1 cellular context compared by ENCODE assay signal in the genomic region with DNA sequence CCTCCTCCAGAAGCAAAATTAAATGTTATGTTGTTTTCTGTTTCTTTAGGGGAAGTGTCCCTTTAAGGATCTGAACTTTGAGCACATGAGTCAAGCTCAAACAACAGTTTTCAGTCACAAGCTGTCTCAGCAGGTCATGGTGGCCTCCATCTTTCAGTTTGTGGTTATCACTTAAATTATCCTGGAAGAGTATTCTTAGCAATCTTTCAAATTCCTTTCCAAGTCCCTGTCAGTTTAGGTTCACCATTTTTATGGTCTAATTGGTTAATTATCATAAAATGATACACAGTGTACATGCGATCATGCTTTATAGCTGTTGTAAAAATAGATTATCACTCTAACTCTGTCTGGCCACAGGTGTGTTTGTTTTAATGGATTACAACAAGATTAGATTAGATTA.
TF ChIP-seq lines count a peak whose summit lies in the region.

No MANE protein-coding gene starts in this region.

TF ChIP-seq in K562, 482 proteins besides CTCF, POLR2A, EP300 and RAD21 (continued from another document):
- TF ChIP-seq TRIM28 (IDR thresholded peaks at IDR 0.05) (no peak), RNF2 (IDR thresholded peaks at IDR 0.05) (no peak), NR2C2 (CRISPR knock-in tag; IDR thresholded peaks at IDR 0.05) (no peak), NR2C2 (tag; IDR thresholded peaks at IDR 0.05) (peak; percentile 78), ZSCAN29 (IDR thresholded peaks at IDR 0.05) (no peak), STAT5A (IDR thresholded peaks at IDR 0.05; ENCODE audit: borderline replicate concordance, low read length) (no peak), MEF2D (tag; conservative IDR thresholded peaks at IDR 0.05; ENCODE audit: low read depth) (0 out of 2 replicates have a peak, but pooled peaks have one; percentile 34), EWSR1 (IDR thresholded peaks at IDR 0.05; ENCODE audit: borderline replicate concordance, low read depth, partially characterized antibody) (no peak), ZBTB8A (IDR thresholded peaks at IDR 0.05; ENCODE audit: partially characterized antibody) (no peak), YBX1 (IDR thresholded peaks at IDR 0.05) (no peak), ZNF583 (CRISPR knock-in tag; IDR thresholded peaks at IDR 0.05) (0 out of 2 replicates have a peak, but pooled peaks have one; percentile 35), ZNF263 (CRISPR knock-in tag; IDR thresholded peaks at IDR 0.05; ENCODE audit: borderline replicate concordance) (no peak), IFI16 (CRISPR knock-in tag; IDR thresholded peaks at IDR 0.05) (no peak), ZNF347 (CRISPR knock-in tag; IDR thresholded peaks at IDR 0.05; ENCODE audit: low read depth) (no peak), FOSL1 (tag; conservative IDR thresholded peaks at IDR 0.05) (peak; percentile 64), BMI1 (IDR thresholded peaks at IDR 0.05; ENCODE audit: low read length) (no peak), FOXA3 (CRISPR knock-in tag; conservative IDR thresholded peaks at IDR 0.05 in 1 of 2, IDR thresholded peaks at IDR 0.05 in 1 of 2) (no peak), NR2C1 (IDR thresholded peaks at IDR 0.05) (no peak), NR2C1 (tag; IDR thresholded peaks at IDR 0.05) (peak; percentile 44; the same call in 1 of the 2 replicates), PURB (CRISPR knock-in tag; IDR thresholded peaks at IDR 0.05; ENCODE audit: low read depth) (no peak), NCOA2 (IDR thresholded peaks at IDR 0.05; ENCODE audit: partially characterized antibody in 2 of 2) (no peak), BACH1 (tag; IDR thresholded peaks at IDR 0.05) (0 out of 2 replicates have a peak, but pooled peaks have one; percentile 27), ESRRB (CRISPR knock-in tag; IDR thresholded peaks at IDR 0.05; ENCODE audit: borderline replicate concordance) (no peak), TAL1 (IDR thresholded peaks at IDR 0.05) (no peak), STAT5B (CRISPR knock-in tag; IDR thresholded peaks at IDR 0.05) (no peak), ZNF41 (CRISPR knock-in tag; conservative IDR thresholded peaks at IDR 0.05) (0 out of 2 replicates have a peak, but pooled peaks have one; percentile 27), NFATC3 (IDR thresholded peaks at IDR 0.05) (no peak), POLR2G (IDR thresholded peaks at IDR 0.05; ENCODE audit: low read depth, low read length) (no peak)
- TF ChIP-seq, protein P1, sequence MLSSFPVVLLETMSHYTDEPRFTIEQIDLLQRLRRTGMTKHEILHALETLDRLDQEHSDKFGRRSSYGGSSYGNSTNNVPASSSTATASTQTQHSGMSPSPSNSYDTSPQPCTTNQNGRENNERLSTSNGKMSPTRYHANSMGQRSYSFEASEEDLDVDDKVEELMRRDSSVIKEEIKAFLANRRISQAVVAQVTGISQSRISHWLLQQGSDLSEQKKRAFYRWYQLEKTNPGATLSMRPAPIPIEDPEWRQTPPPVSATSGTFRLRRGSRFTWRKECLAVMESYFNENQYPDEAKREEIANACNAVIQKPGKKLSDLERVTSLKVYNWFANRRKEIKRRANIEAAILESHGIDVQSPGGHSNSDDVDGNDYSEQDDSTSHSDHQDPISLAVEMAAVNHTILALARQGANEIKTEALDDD (IDR thresholded peaks at IDR 0.05), result no peak
- TF ChIP-seq, protein P2, sequence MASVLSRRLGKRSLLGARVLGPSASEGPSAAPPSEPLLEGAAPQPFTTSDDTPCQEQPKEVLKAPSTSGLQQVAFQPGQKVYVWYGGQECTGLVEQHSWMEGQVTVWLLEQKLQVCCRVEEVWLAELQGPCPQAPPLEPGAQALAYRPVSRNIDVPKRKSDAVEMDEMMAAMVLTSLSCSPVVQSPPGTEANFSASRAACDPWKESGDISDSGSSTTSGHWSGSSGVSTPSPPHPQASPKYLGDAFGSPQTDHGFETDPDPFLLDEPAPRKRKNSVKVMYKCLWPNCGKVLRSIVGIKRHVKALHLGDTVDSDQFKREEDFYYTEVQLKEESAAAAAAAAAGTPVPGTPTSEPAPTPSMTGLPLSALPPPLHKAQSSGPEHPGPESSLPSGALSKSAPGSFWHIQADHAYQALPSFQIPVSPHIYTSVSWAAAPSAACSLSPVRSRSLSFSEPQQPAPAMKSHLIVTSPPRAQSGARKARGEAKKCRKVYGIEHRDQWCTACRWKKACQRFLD (CRISPR knock-in tag; IDR thresholded peaks at IDR 0.05), result 0 out of 2 replicates have a peak, but pooled peaks have one; percentile 19
- TF ChIP-seq, protein P3, sequence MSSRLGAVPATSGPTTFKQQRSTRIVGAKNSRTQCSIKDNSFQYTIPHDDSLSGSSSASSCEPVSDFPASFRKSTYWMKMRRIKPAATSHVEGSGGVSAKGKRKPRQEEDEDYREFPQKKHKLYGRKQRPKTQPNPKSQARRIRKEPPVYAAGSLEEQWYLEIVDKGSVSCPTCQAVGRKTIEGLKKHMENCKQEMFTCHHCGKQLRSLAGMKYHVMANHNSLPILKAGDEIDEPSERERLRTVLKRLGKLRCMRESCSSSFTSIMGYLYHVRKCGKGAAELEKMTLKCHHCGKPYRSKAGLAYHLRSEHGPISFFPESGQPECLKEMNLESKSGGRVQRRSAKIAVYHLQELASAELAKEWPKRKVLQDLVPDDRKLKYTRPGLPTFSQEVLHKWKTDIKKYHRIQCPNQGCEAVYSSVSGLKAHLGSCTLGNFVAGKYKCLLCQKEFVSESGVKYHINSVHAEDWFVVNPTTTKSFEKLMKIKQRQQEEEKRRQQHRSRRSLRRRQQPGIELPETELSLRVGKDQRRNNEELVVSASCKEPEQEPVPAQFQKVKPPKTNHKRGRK (tag; IDR thresholded peaks at IDR 0.05), result no peak
- TF ChIP-seq, protein P4, sequence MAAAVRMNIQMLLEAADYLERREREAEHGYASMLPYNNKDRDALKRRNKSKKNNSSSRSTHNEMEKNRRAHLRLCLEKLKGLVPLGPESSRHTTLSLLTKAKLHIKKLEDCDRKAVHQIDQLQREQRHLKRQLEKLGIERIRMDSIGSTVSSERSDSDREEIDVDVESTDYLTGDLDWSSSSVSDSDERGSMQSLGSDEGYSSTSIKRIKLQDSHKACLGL (CRISPR knock-in tag; IDR thresholded peaks at IDR 0.05; ENCODE audit: borderline replicate concordance, poor library complexity, severe bottlenecking), result no peak
- TF ChIP-seq, protein P5, sequence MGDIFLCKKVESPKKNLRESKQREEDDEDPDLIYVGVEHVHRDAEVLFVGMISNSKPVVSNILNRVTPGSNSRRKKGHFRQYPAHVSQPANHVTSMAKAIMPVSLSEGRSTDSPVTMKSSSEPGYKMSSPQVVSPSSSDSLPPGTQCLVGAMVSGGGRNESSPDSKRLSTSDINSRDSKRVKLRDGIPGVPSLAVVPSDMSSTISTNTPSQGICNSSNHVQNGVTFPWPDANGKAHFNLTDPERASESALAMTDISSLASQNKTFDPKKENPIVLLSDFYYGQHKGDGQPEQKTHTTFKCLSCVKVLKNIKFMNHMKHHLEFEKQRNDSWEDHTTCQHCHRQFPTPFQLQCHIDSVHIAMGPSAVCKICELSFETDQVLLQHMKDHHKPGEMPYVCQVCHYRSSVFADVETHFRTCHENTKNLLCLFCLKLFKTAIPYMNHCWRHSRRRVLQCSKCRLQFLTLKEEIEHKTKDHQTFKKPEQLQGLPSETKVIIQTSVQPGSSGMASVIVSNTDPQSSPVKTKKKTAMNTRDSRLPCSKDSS (IDR thresholded peaks at IDR 0.05; ENCODE audit: low read depth, partially characterized antibody), result no peak
- TF ChIP-seq, protein P6, sequence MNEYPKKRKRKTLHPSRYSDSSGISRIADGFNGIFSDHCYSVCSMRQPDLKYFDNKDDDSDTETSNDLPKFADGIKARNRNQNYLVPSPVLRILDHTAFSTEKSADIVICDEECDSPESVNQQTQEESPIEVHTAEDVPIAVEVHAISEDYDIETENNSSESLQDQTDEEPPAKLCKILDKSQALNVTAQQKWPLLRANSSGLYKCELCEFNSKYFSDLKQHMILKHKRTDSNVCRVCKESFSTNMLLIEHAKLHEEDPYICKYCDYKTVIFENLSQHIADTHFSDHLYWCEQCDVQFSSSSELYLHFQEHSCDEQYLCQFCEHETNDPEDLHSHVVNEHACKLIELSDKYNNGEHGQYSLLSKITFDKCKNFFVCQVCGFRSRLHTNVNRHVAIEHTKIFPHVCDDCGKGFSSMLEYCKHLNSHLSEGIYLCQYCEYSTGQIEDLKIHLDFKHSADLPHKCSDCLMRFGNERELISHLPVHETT (CRISPR knock-in tag; conservative IDR thresholded peaks at IDR 0.05 in 1 of 2, IDR thresholded peaks at IDR 0.05 in 1 of 2), result peak in 1 of 2 experiments; percentile 59; a peak in 1 of 4 replicates
- TF ChIP-seq, protein P7, sequence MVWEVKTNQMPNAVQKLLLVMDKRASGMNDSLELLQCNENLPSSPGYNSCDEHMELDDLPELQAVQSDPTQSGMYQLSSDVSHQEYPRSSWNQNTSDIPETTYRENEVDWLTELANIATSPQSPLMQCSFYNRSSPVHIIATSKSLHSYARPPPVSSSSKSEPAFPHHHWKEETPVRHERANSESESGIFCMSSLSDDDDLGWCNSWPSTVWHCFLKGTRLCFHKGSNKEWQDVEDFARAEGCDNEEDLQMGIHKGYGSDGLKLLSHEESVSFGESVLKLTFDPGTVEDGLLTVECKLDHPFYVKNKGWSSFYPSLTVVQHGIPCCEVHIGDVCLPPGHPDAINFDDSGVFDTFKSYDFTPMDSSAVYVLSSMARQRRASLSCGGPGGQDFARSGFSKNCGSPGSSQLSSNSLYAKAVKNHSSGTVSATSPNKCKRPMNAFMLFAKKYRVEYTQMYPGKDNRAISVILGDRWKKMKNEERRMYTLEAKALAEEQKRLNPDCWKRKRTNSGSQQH (CRISPR knock-in tag; IDR thresholded peaks at IDR 0.05), result no peak
- TF ChIP-seq, protein P8, sequence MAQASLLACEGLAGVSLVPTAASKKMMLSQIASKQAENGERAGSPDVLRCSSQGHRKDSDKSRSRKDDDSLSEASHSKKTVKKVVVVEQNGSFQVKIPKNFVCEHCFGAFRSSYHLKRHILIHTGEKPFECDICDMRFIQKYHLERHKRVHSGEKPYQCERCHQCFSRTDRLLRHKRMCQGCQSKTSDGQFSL (CRISPR knock-in tag; IDR thresholded peaks at IDR 0.05), result no peak
- TF ChIP-seq, protein P8 (tag; IDR thresholded peaks at IDR 0.05), result no peak
- TF ChIP-seq, protein P9, sequence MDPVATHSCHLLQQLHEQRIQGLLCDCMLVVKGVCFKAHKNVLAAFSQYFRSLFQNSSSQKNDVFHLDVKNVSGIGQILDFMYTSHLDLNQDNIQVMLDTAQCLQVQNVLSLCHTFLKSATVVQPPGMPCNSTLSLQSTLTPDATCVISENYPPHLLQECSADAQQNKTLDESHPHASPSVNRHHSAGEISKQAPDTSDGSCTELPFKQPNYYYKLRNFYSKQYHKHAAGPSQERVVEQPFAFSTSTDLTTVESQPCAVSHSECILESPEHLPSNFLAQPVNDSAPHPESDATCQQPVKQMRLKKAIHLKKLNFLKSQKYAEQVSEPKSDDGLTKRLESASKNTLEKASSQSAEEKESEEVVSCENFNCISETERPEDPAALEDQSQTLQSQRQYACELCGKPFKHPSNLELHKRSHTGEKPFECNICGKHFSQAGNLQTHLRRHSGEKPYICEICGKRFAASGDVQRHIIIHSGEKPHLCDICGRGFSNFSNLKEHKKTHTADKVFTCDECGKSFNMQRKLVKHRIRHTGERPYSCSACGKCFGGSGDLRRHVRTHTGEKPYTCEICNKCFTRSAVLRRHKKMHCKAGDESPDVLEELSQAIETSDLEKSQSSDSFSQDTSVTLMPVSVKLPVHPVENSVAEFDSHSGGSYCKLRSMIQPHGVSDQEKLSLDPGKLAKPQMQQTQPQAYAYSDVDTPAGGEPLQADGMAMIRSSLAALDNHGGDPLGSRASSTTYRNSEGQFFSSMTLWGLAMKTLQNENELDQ (CRISPR knock-in tag; IDR thresholded peaks at IDR 0.05; ENCODE audit: borderline replicate concordance), result no peak
